2 cellular contexts compared by ENCODE assay signal in the genomic region with DNA sequence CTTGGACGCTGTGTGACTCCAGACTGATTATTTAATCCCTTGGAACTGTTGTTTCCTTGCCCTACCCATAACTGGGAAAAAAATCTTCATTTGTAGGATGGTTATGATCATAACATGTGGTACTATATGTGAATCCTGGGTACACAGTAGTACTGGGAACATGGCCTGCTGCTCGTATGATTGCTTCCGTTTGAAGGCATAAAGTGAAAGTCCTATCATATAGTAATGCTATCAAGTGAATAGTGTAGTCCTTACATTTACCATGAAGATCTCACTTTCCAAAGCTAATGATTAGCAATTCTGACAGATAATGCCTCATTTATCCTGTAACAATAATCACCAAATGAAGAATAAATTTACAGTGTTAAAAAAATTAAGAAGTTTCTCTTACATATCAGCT.
TF ChIP-seq lines count a peak whose summit lies in the region.

No MANE protein-coding gene starts in this region.

TF ChIP-seq in liver, 16 proteins besides CTCF, POLR2A, EP300 and RAD21:
- TF ChIP-seq, protein P1, sequence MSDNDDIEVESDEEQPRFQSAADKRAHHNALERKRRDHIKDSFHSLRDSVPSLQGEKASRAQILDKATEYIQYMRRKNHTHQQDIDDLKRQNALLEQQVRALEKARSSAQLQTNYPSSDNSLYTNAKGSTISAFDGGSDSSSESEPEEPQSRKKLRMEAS (IDR thresholded peaks at IDR 0.05), result no peak
- TF ChIP-seq FOXA2 (IDR thresholded peaks at IDR 0.05) (no peak), HNF4A (conservative IDR thresholded peaks at IDR 0.05) (no peak), FOXA1 (IDR thresholded peaks at IDR 0.05) (no peak), NR2F2 (IDR thresholded peaks at IDR 0.05) (no peak), EGR1 (IDR thresholded peaks at IDR 0.05; ENCODE audit: low read depth in 2 of 2) (no peak), YY1 (IDR thresholded peaks at IDR 0.05) (no peak), TAF1 (conservative IDR thresholded peaks at IDR 0.05) (no peak), RXRA (IDR thresholded peaks at IDR 0.05) (no peak)
- TF ChIP-seq, protein P2, sequence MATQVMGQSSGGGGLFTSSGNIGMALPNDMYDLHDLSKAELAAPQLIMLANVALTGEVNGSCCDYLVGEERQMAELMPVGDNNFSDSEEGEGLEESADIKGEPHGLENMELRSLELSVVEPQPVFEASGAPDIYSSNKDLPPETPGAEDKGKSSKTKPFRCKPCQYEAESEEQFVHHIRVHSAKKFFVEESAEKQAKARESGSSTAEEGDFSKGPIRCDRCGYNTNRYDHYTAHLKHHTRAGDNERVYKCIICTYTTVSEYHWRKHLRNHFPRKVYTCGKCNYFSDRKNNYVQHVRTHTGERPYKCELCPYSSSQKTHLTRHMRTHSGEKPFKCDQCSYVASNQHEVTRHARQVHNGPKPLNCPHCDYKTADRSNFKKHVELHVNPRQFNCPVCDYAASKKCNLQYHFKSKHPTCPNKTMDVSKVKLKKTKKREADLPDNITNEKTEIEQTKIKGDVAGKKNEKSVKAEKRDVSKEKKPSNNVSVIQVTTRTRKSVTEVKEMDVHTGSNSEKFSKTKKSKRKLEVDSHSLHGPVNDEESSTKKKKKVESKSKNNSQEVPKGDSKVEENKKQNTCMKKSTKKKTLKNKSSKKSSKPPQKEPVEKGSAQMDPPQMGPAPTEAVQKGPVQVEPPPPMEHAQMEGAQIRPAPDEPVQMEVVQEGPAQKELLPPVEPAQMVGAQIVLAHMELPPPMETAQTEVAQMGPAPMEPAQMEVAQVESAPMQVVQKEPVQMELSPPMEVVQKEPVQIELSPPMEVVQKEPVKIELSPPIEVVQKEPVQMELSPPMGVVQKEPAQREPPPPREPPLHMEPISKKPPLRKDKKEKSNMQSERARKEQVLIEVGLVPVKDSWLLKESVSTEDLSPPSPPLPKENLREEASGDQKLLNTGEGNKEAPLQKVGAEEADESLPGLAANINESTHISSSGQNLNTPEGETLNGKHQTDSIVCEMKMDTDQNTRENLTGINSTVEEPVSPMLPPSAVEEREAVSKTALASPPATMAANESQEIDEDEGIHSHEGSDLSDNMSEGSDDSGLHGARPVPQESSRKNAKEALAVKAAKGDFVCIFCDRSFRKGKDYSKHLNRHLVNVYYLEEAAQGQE (IDR thresholded peaks at IDR 0.05), result no peak

TF ChIP-seq in HepG2, 621 proteins besides CTCF, POLR2A, EP300 and RAD21:
- TF ChIP-seq ZFP90 (CRISPR knock-in tag; IDR thresholded peaks at IDR 0.05; ENCODE audit: borderline replicate concordance), result no peak
- TF ChIP-seq SALL2 (CRISPR knock-in tag; IDR thresholded peaks at IDR 0.05), result no peak
- no peak for TF ChIP-seq ZNF33B (CRISPR knock-in tag; IDR thresholded peaks at IDR 0.05)
- TF ChIP-seq, protein P3, sequence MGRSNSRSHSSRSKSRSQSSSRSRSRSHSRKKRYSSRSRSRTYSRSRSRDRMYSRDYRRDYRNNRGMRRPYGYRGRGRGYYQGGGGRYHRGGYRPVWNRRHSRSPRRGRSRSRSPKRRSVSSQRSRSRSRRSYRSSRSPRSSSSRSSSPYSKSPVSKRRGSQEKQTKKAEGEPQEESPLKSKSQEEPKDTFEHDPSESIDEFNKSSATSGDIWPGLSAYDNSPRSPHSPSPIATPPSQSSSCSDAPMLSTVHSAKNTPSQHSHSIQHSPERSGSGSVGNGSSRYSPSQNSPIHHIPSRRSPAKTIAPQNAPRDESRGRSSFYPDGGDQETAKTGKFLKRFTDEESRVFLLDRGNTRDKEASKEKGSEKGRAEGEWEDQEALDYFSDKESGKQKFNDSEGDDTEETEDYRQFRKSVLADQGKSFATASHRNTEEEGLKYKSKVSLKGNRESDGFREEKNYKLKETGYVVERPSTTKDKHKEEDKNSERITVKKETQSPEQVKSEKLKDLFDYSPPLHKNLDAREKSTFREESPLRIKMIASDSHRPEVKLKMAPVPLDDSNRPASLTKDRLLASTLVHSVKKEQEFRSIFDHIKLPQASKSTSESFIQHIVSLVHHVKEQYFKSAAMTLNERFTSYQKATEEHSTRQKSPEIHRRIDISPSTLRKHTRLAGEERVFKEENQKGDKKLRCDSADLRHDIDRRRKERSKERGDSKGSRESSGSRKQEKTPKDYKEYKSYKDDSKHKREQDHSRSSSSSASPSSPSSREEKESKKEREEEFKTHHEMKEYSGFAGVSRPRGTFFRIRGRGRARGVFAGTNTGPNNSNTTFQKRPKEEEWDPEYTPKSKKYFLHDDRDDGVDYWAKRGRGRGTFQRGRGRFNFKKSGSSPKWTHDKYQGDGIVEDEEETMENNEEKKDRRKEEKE (IDR thresholded peaks at IDR 0.05), result no peak
- TF ChIP-seq, protein P4, sequence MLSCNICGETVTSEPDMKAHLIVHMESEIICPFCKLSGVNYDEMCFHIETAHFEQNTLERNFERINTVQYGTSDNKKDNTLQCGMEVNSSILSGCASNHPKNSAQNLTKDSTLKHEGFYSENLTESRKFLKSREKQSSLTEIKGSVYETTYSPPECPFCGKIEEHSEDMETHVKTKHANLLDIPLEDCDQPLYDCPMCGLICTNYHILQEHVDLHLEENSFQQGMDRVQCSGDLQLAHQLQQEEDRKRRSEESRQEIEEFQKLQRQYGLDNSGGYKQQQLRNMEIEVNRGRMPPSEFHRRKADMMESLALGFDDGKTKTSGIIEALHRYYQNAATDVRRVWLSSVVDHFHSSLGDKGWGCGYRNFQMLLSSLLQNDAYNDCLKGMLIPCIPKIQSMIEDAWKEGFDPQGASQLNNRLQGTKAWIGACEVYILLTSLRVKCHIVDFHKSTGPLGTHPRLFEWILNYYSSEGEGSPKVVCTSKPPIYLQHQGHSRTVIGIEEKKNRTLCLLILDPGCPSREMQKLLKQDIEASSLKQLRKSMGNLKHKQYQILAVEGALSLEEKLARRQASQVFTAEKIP (CRISPR knock-in tag; IDR thresholded peaks at IDR 0.05; ENCODE audit: borderline replicate concordance), result no peak
- TF ChIP-seq ZSCAN22 (CRISPR knock-in tag; IDR thresholded peaks at IDR 0.05), result no peak
- TF ChIP-seq, protein P2 (IDR thresholded peaks at IDR 0.05; ENCODE audit: borderline replicate concordance in 1 of 2, low read depth in 1 of 2, low read length in 2 of 2), result no peak
- no peak for TF ChIP-seq ZNF788 (CRISPR knock-in tag; IDR thresholded peaks at IDR 0.05; ENCODE audit: borderline replicate concordance)
- no peak for TF ChIP-seq ZNF510 (CRISPR knock-in tag; IDR thresholded peaks at IDR 0.05; ENCODE audit: low read depth)
- no peak for TF ChIP-seq ELF3 (CRISPR knock-in tag; IDR thresholded peaks at IDR 0.05)
- TF ChIP-seq RARA (CRISPR knock-in tag; IDR thresholded peaks at IDR 0.05), result no peak
- TF ChIP-seq, protein P5, sequence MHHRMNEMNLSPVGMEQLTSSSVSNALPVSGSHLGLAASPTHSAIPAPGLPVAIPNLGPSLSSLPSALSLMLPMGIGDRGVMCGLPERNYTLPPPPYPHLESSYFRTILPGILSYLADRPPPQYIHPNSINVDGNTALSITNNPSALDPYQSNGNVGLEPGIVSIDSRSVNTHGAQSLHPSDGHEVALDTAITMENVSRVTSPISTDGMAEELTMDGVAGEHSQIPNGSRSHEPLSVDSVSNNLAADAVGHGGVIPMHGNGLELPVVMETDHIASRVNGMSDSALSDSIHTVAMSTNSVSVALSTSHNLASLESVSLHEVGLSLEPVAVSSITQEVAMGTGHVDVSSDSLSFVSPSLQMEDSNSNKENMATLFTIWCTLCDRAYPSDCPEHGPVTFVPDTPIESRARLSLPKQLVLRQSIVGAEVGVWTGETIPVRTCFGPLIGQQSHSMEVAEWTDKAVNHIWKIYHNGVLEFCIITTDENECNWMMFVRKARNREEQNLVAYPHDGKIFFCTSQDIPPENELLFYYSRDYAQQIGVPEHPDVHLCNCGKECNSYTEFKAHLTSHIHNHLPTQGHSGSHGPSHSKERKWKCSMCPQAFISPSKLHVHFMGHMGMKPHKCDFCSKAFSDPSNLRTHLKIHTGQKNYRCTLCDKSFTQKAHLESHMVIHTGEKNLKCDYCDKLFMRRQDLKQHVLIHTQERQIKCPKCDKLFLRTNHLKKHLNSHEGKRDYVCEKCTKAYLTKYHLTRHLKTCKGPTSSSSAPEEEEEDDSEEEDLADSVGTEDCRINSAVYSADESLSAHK (CRISPR knock-in tag; IDR thresholded peaks at IDR 0.05; ENCODE audit: borderline replicate concordance), result no peak
- TF ChIP-seq FLYWCH1 (CRISPR knock-in tag; IDR thresholded peaks at IDR 0.05), result no peak
- TF ChIP-seq, protein P6, sequence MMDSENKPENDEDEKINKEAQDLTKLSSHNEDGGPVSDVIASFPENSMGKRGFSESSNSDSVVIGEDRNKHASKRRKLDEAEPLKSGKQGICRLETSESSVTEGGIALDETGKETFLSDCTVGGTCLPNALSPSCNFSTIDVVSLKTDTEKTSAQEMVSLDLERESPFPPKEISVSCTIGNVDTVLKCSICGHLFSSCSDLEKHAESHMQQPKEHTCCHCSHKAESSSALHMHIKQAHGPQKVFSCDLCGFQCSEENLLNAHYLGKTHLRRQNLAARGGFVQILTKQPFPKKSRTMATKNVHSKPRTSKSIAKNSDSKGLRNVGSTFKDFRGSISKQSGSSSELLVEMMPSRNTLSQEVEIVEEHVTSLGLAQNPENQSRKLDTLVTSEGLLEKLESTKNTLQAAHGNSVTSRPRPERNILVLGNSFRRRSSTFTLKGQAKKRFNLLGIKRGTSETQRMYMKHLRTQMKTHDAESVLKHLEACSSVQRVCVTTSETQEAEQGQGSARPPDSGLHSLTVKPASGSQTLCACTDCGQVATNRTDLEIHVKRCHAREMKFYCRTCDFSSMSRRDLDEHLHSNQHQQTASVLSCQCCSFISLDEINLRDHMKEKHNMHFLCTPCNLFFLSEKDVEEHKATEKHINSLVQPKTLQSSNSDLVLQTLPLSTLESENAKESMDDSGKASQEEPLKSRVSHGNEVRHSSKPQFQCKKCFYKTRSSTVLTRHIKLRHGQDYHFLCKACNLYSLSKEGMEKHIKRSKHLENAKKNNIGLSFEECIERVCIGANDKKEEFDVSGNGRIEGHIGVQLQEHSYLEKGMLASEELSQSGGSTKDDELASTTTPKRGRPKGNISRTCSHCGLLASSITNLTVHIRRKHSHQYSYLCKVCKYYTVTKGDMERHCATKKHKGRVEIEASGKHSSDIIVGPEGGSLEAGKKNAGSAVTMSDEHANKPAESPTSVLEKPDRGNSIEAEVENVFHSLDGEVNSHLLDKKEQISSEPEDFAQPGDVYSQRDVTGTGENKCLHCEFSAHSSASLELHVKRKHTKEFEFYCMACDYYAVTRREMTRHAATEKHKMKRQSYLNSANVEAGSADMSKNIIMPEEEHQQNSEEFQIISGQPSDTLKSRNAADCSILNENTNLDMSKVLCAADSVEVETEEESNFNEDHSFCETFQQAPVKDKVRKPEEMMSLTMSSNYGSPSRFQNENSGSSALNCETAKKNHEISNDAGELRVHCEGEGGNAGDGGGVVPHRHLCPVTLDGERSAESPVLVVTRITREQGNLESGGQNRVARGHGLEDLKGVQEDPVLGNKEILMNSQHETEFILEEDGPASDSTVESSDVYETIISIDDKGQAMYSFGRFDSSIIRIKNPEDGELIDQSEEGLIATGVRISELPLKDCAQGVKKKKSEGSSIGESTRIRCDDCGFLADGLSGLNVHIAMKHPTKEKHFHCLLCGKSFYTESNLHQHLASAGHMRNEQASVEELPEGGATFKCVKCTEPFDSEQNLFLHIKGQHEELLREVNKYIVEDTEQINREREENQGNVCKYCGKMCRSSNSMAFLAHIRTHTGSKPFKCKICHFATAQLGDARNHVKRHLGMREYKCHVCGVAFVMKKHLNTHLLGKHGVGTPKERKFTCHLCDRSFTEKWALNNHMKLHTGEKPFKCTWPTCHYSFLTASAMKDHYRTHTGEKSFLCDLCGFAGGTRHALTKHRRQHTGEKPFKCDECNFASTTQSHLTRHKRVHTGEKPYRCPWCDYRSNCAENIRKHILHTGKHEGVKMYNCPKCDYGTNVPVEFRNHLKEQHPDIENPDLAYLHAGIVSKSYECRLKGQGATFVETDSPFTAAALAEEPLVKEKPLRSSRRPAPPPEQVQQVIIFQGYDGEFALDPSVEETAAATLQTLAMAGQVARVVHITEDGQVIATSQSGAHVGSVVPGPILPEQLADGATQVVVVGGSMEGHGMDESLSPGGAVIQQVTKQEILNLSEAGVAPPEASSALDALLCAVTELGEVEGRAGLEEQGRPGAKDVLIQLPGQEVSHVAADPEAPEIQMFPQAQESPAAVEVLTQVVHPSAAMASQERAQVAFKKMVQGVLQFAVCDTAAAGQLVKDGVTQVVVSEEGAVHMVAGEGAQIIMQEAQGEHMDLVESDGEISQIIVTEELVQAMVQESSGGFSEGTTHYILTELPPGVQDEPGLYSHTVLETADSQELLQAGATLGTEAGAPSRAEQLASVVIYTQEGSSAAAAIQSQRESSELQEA (CRISPR knock-in tag; IDR thresholded peaks at IDR 0.05; ENCODE audit: not compliant biosample characterization), result no peak
- TF ChIP-seq ZNF891 (CRISPR knock-in tag; IDR thresholded peaks at IDR 0.05), result no peak
- no peak for TF ChIP-seq ZNF101 (CRISPR knock-in tag; IDR thresholded peaks at IDR 0.05; ENCODE audit: borderline replicate concordance, low read depth)
- no peak for TF ChIP-seq ZNF781 (CRISPR knock-in tag; IDR thresholded peaks at IDR 0.05; ENCODE audit: borderline replicate concordance, not compliant biosample characterization)
- no peak for TF ChIP-seq SIX1 (CRISPR knock-in tag; IDR thresholded peaks at IDR 0.05; ENCODE audit: borderline replicate concordance)
